8 cellular contexts compared by ENCODE assay signal in genomic region chr3:152574461-152575079, GRCh38.
A peak's percentile ranks its signal among the peaks of the same experiment; 100 is the strongest.
DNase-seq lines count a peak whose midpoint lies in the region; ATAC-seq, FAIRE-seq and TF ChIP-seq lines count a peak whose summit lies in the region.
"Had no signal": no experiment of that assay in that cellular context is flagged by ENCODE, and none has a peak within 500 bp of the region (broad histone marks: within the 10 kb centered on the region; RNA-seq: fewer than 3 reads in every experiment).

No MANE protein-coding gene starts in this region.

- no peaks in the 10 kb centered on the region for H4K20me1 ChIP-seq in GM23338 (replicated peaks; ENCODE audit: insufficient read depth)

- no peaks in the 10 kb centered on the region for H3K9me2 ChIP-seq in GM23338 (ENCODE audit: insufficient read depth)

- no peaks in the 10 kb centered on the region for H3K79me1 ChIP-seq in mesendoderm (ENCODE audit: low read length)

- no peaks in the 10 kb centered on the region for H3F3A ChIP-seq in GM23338 (replicated peaks; ENCODE audit: low read depth)

- no peak overlapping the region for H3K4me3 Mint-ChIP-seq in GM23338
- H3K4me3 Mint-ChIP-seq: activated naive CD8-positive, alpha-beta T cell had no signal

- H3K4me2 ChIP-seq in GM23338: no peak overlapping the region
- H3K4me2 ChIP-seq in mesendoderm (ENCODE audit: low read length): no peak overlapping the region

- no peak overlapping the region for H3K56ac ChIP-seq in mesendoderm (ENCODE audit: low read length)

- TF ChIP-seq CTCF in GM12864 (IDR thresholded peaks at IDR 0.05; ENCODE audit: low read depth, low read length, missing control alignments) (peak; percentile 53), GM23338 (conservative IDR thresholded peaks at IDR 0.05; ENCODE audit: low read depth in 2 of 2) (peak; percentile 78 to 83)

- WGBS in mesendoderm (ENCODE audit: extremely low coverage, insufficient coverage, low lambda C conversion rate): no CpG with 5 or more reads among the region's 4 CpGs

- no peak overlapping the region for H2BK120ac ChIP-seq in mesendoderm (ENCODE audit: low read depth, low read length)

- H3K27me3 ChIP-seq in GM23338 (ENCODE audit: insufficient read depth) (no peaks in the 10 kb centered on the region), mesendoderm (ENCODE audit: insufficient read depth, low read length, poor library complexity) (no peaks in the 10 kb centered on the region)

- no peak overlapping the region for H3K4ac ChIP-seq in mesendoderm (ENCODE audit: low read depth, low read length)

- no peak overlapping the region for H2BK5ac ChIP-seq in mesendoderm (ENCODE audit: low read length)

- H3K4me1 Mint-ChIP-seq in GM23338: peaks cover 7% of the 10 kb centered on the region; the same call in 2 of the 3 replicates

- FAIRE-seq in endometrium (lab: Jason Lieb, UNC): peak; percentile 83

- no peak overlapping the region for H3K27ac Mint-ChIP-seq in GM23338
- H3K27ac Mint-ChIP-seq: activated naive CD8-positive, alpha-beta T cell had no signal

- no peak overlapping the region for H4K8ac ChIP-seq in mesendoderm (ENCODE audit: low read depth, low read length)

- H3K4me3 ChIP-seq in GM12864 (ENCODE audit: low read depth, low read length): no peak overlapping the region
- no peak overlapping the region for H3K4me3 ChIP-seq in GM23338
- H3K4me3 ChIP-seq in mesendoderm (ENCODE audit: low read length): no peak overlapping the region

- no peak overlapping the region for H2BK15ac ChIP-seq in mesendoderm (replicated peaks; ENCODE audit: low read depth)

- DNase-seq in GM12864 (ENCODE audit: low read depth): no peak
- peak; percentile 74 for DNase-seq in GM23338 (ENCODE audit: low spot score)
- peak; percentile 73 for DNase-seq in NAMALWA (ENCODE audit: low spot score)
- peak; percentile 17 for DNase-seq in T-helper 9 cell
- peak; percentile 68 for DNase-seq in mesendoderm
- DNase-seq in ecto neural progenitor cell (ENCODE audit: low spot score): no peak

- H3K4me1 ChIP-seq in GM23338 (ENCODE audit: insufficient read depth) (no peaks in the 10 kb centered on the region), mesendoderm (ENCODE audit: control insufficient read depth, low read depth, low read length) (no peaks in the 10 kb centered on the region)

- H3K9me3 Mint-ChIP-seq in GM23338: no peaks in the 10 kb centered on the region

- no peak overlapping the region for H3K18ac ChIP-seq in mesendoderm (ENCODE audit: low read length)

- no peaks in the 10 kb centered on the region for H3K79me2 ChIP-seq in GM23338 (replicated peaks; ENCODE audit: insufficient read depth)
- H3K79me2 ChIP-seq in mesendoderm (ENCODE audit: control insufficient read depth, insufficient read depth, low read length): no peaks in the 10 kb centered on the region

- no peaks in the 10 kb centered on the region for H3K36me3 Mint-ChIP-seq in GM23338 (ENCODE audit: low read depth)
- H3K36me3 Mint-ChIP-seq: activated naive CD8-positive, alpha-beta T cell had no signal

- H3K36me3 ChIP-seq in GM23338 (ENCODE audit: insufficient read depth) (no peaks in the 10 kb centered on the region), mesendoderm (ENCODE audit: control insufficient read depth, insufficient read depth, low read length) (no peaks in the 10 kb centered on the region)

- H3K27me3 Mint-ChIP-seq in GM23338 (ENCODE audit: insufficient read depth, low read depth, poor library complexity): no peaks in the 10 kb centered on the region

- no peak overlapping the region for H3K9ac ChIP-seq in mesendoderm (ENCODE audit: low read length)

- no peak overlapping the region for H4K5ac ChIP-seq in mesendoderm (ENCODE audit: low read length)

- H3K23ac ChIP-seq in mesendoderm (ENCODE audit: low read length): no peak overlapping the region

- no peak overlapping the region for H2AK5ac ChIP-seq in mesendoderm (ENCODE audit: low read length)

- ATAC-seq in GM23338: peak; percentile 78

- no peak overlapping the region for H2AFZ ChIP-seq in GM23338

- H3K27ac ChIP-seq in GM23338 (ENCODE audit: low read depth) (no peak overlapping the region), mesendoderm (ENCODE audit: low read depth, low read length) (no peak overlapping the region)

TF ChIP-seq in GM23338, 12 proteins besides CTCF, POLR2A, EP300 and RAD21:
- no peak for TF ChIP-seq CREB1 (CRISPR knock-in tag; IDR thresholded peaks at IDR 0.05; ENCODE audit: low read depth)
- TF ChIP-seq ZNF462 (CRISPR knock-in tag; IDR thresholded peaks at IDR 0.05): no peak
- TF ChIP-seq ETS1 (IDR thresholded peaks at IDR 0.05): no peak
- no peak for TF ChIP-seq ZNF114 (CRISPR knock-in tag; IDR thresholded peaks at IDR 0.05)
- no peak for TF ChIP-seq NANOG (IDR thresholded peaks at IDR 0.05; ENCODE audit: borderline replicate concordance)
- TF ChIP-seq EZH2 (IDR thresholded peaks at IDR 0.05; ENCODE audit: low read depth, unreplicated experiment): no peak
- TF ChIP-seq EZH2phosphoT487 (IDR thresholded peaks at IDR 0.05; ENCODE audit: unreplicated experiment): no peak
- no peak for TF ChIP-seq STAT1 (IDR thresholded peaks at IDR 0.05; ENCODE audit: unreplicated experiment)
- TF ChIP-seq POLR2AphosphoS5 (IDR thresholded peaks at IDR 0.05; ENCODE audit: low read depth): no peak

Comparison
In these comparisons a context has a peak if more than half of its experiments do, and no peak if none do; other contexts are left out.
1. DNase-seq: peak in GM23338 (single experiment), NAMALWA (single experiment), T-helper 9 cell (single experiment) and mesendoderm (single experiment); none in GM12864 (single experiment) and ecto neural progenitor cell (single experiment).